Comparison of ENCODE assay signal across 19 cellular contexts in the genomic region with DNA sequence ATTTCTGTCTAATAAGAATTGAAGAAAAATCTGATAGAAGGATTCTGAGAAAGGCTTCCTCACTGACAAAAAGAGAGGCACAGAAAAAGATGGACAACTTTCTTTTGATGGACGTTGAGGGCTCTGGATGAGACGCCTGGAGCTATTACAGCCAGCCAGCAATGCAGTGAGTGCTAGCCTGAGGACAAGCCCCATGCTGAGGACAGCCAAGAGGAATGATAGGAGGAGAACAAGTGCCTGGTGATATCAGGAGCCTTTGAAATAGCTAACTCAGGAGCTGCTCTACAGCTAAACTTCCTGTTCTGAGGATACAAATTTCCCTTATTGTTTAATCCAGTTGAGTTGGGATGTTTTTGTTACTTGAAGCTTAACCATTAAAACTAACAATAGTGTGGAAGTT.
"Had no signal": no experiment of that assay in that cellular context is flagged by ENCODE, and none has a peak within 500 bp of the region (broad histone marks: within the 10 kb centered on the region; RNA-seq: fewer than 3 reads in every experiment).

No MANE protein-coding gene starts in this region.

- H3K27me3 ChIP-seq: SJCRH30 had no signal

- H3K27ac ChIP-seq: SJCRH30 had no signal

- H3K36me3 ChIP-seq: SJCRH30 had no signal

- H3K4me3 ChIP-seq: SJCRH30 had no signal

- H3K9me3 ChIP-seq: SJCRH30 had no signal

- ATAC-seq: SK-N-SH treated with all-trans-retinoic acid at 6 μM for 48 hours had no signal

- DNase-seq: KBM-7, MV-4-11, NCI-H1048, NCI-H1105, NCI-H1417, NCI-H1436 treated with DMSO at 0.1 percent for 48 hours, NCI-H1694, NCI-H187 treated with DMSO at 0.1 percent for 48 hours, NCI-H2029 treated with DMSO at 0.1 percent for 48 hours, NCI-H2171 treated with DMSO at 0.1 percent for 48 hours, NCI-H446, NCI-H510A, NCI-H524 treated with DMSO at 0.1 percent for 48 hours, NCI-H69, NCI-H774, RPMI8226, SHP77 treated with DMSO at 0.1 percent for 48 hours, SJCRH30 had no signal
